Comparison of ENCODE assay signal across 1 cellular context in the genomic region with DNA sequence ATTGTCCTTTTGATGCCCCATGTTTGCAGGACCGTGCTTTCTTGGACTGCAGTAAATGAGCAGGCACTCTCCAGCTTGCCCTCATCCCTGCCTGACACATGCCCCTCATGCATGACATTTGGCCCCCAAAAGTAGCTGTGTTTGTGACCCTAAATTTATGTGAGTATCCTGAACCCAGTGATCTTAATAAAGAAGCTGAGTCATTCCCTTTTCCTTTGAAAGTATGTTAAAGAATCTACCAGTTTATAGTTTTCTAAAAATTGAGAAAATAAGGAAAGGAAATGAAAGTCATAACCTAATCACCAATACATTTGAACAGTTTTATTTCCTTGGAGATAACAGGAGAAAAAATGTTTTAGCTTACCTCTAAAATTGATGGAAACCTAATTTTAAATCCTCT.
TF ChIP-seq lines count a peak whose summit lies in the region.

No MANE protein-coding gene starts in this region.

TF ChIP-seq in K562, 482 proteins besides CTCF, POLR2A, EP300 and RAD21 (continued from another document):
- TF ChIP-seq, protein P1, sequence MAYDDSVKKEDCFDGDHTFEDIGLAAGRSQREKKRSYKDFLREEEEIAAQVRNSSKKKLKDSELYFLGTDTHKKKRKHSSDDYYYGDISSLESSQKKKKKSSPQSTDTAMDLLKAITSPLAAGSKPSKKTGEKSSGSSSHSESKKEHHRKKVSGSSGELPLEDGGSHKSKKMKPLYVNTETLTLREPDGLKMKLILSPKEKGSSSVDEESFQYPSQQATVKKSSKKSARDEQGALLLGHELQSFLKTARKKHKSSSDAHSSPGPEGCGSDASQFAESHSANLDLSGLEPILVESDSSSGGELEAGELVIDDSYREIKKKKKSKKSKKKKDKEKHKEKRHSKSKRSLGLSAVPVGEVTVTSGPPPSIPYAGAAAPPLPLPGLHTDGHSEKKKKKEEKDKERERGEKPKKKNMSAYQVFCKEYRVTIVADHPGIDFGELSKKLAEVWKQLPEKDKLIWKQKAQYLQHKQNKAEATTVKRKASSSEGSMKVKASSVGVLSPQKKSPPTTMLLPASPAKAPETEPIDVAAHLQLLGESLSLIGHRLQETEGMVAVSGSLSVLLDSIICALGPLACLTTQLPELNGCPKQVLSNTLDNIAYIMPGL (CRISPR knock-in tag; IDR thresholded peaks at IDR 0.05): no peak
- TF ChIP-seq TARDBP (IDR thresholded peaks at IDR 0.05) (no peak), SMAD1 (IDR thresholded peaks at IDR 0.05; ENCODE audit: low read depth, low read length, partially characterized antibody) (no peak), SMARCA4 (IDR thresholded peaks at IDR 0.05) (0 out of 2 replicates have a peak, but pooled peaks have one; percentile 12), ZSCAN29 (IDR thresholded peaks at IDR 0.05) (no peak), SMC3 (conservative IDR thresholded peaks at IDR 0.05; ENCODE audit: insufficient read depth, low read depth, low read length) (no peak), SP1 (CRISPR knock-in tag; IDR thresholded peaks at IDR 0.05) (no peak), TCF7L2 (IDR thresholded peaks at IDR 0.05; ENCODE audit: low read depth, low read length) (no peak), FOXA3 (CRISPR knock-in tag; conservative IDR thresholded peaks at IDR 0.05 in 1 of 2, IDR thresholded peaks at IDR 0.05 in 1 of 2) (no peak), TEAD1 (CRISPR knock-in tag; IDR thresholded peaks at IDR 0.05) (no peak), ZNF282 (CRISPR knock-in tag; IDR thresholded peaks at IDR 0.05) (no peak), NFXL1 (CRISPR knock-in tag; IDR thresholded peaks at IDR 0.05) (no peak), GABPA (tag; conservative IDR thresholded peaks at IDR 0.05; ENCODE audit: low read depth) (no peak), ZNF140 (CRISPR knock-in tag; IDR thresholded peaks at IDR 0.05) (no peak), SNRNP70 (optimal IDR thresholded peaks at IDR 0.05; ENCODE audit: low read depth, low read length) (no peak), ZNF57 (CRISPR knock-in tag; IDR thresholded peaks at IDR 0.05) (no peak), ESRRB (CRISPR knock-in tag; IDR thresholded peaks at IDR 0.05; ENCODE audit: borderline replicate concordance) (no peak), HNRNPUL1 (IDR thresholded peaks at IDR 0.05; ENCODE audit: low read length) (no peak), ESRRA (IDR thresholded peaks at IDR 0.05; ENCODE audit: borderline replicate concordance, low read depth) (no peak), HNRNPK (IDR thresholded peaks at IDR 0.05; ENCODE audit: low read depth, low read length, poor library complexity, severe bottlenecking) (no peak), DACH1 (IDR thresholded peaks at IDR 0.05; ENCODE audit: partially characterized antibody) (no peak), RFX5 (IDR thresholded peaks at IDR 0.05; ENCODE audit: low read depth, low read length) (no peak), ZNF316 (IDR thresholded peaks at IDR 0.05) (peak; percentile 89), PHTF2 (CRISPR knock-in tag; IDR thresholded peaks at IDR 0.05) (no peak), ZNF175 (CRISPR knock-in tag; IDR thresholded peaks at IDR 0.05; ENCODE audit: low read depth) (no peak), CREB1 (IDR thresholded peaks at IDR 0.05) (no peak), CREB1 (CRISPR knock-in tag; IDR thresholded peaks at IDR 0.05) (no peak), C11orf30 (IDR thresholded peaks at IDR 0.05; ENCODE audit: low read depth) (peak; percentile 83), CBX1 (IDR thresholded peaks at IDR 0.05; ENCODE audit: low read depth) (no peak), NEUROD1 (IDR thresholded peaks at IDR 0.05; ENCODE audit: borderline replicate concordance, low read depth, low read length, partially characterized antibody) (no peak), MAFG (tag; conservative IDR thresholded peaks at IDR 0.05) (peak; percentile 86), MAFK (IDR thresholded peaks at IDR 0.05; ENCODE audit: low read length) (peak; percentile 21; the same call in 1 of the 2 replicates), CBX3 (IDR thresholded peaks at IDR 0.05; ENCODE audit: borderline replicate concordance in 1 of 2, low read length in 2 of 2) (no peak), ZNF830 (CRISPR knock-in tag; IDR thresholded peaks at IDR 0.05) (no peak), SREBF1 (IDR thresholded peaks at IDR 0.05; ENCODE audit: borderline replicate concordance, low read depth, low read length) (no peak), PCBP2 (IDR thresholded peaks at IDR 0.05; ENCODE audit: low read depth, low read length, poor library complexity, severe bottlenecking) (no peak), ZNF143 (CRISPR knock-in tag; IDR thresholded peaks at IDR 0.05) (no peak), ZNF239 (CRISPR knock-in tag; IDR thresholded peaks at IDR 0.05) (no peak), NFE2 (IDR thresholded peaks at IDR 0.05; ENCODE audit: low read depth) (peak; percentile 82), DNMT1 (IDR thresholded peaks at IDR 0.05) (no peak), ZNF263 (CRISPR knock-in tag; IDR thresholded peaks at IDR 0.05; ENCODE audit: borderline replicate concordance) (no peak), EHMT2 (IDR thresholded peaks at IDR 0.05) (no peak), LCOR (CRISPR knock-in tag; IDR thresholded peaks at IDR 0.05) (no peak), TGIF2 (CRISPR knock-in tag; IDR thresholded peaks at IDR 0.05) (no peak), TAF15 (IDR thresholded peaks at IDR 0.05; ENCODE audit: low read depth, low read length) (no peak), HMG20B (CRISPR knock-in tag; IDR thresholded peaks at IDR 0.05) (no peak), FOXK2 (conservative IDR thresholded peaks at IDR 0.05 in 1 of 2, IDR thresholded peaks at IDR 0.05 in 1 of 2; ENCODE audit: low read depth in 2 of 2) (no peak), ZNF589 (CRISPR knock-in tag; IDR thresholded peaks at IDR 0.05; ENCODE audit: low read depth) (no peak), NFE2L1 (tag; IDR thresholded peaks at IDR 0.05; ENCODE audit: borderline replicate concordance, low read depth) (peak; percentile 67), MAFF (IDR thresholded peaks at IDR 0.05; ENCODE audit: low read length) (peak; percentile 43; the same call in 1 of the 2 replicates), HDAC8 (tag; IDR thresholded peaks at IDR 0.05) (no peak)
- TF ChIP-seq, protein P2, sequence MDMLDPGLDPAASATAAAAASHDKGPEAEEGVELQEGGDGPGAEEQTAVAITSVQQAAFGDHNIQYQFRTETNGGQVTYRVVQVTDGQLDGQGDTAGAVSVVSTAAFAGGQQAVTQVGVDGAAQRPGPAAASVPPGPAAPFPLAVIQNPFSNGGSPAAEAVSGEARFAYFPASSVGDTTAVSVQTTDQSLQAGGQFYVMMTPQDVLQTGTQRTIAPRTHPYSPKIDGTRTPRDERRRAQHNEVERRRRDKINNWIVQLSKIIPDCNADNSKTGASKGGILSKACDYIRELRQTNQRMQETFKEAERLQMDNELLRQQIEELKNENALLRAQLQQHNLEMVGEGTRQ (CRISPR knock-in tag; IDR thresholded peaks at IDR 0.05): no peak
- TF ChIP-seq, protein P3, sequence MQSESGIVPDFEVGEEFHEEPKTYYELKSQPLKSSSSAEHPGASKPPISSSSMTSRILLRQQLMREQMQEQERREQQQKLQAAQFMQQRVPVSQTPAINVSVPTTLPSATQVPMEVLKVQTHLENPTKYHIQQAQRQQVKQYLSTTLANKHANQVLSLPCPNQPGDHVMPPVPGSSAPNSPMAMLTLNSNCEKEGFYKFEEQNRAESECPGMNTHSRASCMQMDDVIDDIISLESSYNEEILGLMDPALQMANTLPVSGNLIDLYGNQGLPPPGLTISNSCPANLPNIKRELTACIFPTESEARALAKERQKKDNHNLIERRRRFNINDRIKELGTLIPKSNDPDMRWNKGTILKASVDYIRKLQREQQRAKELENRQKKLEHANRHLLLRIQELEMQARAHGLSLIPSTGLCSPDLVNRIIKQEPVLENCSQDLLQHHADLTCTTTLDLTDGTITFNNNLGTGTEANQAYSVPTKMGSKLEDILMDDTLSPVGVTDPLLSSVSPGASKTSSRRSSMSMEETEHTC (IDR thresholded peaks at IDR 0.05): no peak
- TF ChIP-seq, protein P4, sequence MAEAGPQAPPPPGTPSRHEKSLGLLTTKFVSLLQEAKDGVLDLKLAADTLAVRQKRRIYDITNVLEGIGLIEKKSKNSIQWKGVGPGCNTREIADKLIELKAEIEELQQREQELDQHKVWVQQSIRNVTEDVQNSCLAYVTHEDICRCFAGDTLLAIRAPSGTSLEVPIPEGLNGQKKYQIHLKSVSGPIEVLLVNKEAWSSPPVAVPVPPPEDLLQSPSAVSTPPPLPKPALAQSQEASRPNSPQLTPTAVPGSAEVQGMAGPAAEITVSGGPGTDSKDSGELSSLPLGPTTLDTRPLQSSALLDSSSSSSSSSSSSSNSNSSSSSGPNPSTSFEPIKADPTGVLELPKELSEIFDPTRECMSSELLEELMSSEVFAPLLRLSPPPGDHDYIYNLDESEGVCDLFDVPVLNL (CRISPR knock-in tag; IDR thresholded peaks at IDR 0.05; ENCODE audit: low read depth): no peak
- TF ChIP-seq, protein P5, sequence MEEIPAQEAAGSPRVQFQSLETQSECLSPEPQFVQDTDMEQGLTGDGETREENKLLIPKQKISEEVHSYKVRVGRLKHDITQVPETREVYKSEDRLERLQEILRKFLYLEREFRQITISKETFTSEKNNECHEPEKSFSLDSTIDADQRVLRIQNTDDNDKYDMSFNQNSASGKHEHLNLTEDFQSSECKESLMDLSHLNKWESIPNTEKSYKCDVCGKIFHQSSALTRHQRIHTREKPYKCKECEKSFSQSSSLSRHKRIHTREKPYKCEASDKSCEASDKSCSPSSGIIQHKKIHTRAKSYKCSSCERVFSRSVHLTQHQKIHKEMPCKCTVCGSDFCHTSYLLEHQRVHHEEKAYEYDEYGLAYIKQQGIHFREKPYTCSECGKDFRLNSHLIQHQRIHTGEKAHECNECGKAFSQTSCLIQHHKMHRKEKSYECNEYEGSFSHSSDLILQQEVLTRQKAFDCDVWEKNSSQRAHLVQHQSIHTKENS (CRISPR knock-in tag; IDR thresholded peaks at IDR 0.05): no peak
- TF ChIP-seq, protein P6, sequence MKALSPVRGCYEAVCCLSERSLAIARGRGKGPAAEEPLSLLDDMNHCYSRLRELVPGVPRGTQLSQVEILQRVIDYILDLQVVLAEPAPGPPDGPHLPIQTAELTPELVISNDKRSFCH (CRISPR knock-in tag; IDR thresholded peaks at IDR 0.05): no peak
- TF ChIP-seq, protein P6 (tag; IDR thresholded peaks at IDR 0.05): no peak
- TF ChIP-seq, protein P7, sequence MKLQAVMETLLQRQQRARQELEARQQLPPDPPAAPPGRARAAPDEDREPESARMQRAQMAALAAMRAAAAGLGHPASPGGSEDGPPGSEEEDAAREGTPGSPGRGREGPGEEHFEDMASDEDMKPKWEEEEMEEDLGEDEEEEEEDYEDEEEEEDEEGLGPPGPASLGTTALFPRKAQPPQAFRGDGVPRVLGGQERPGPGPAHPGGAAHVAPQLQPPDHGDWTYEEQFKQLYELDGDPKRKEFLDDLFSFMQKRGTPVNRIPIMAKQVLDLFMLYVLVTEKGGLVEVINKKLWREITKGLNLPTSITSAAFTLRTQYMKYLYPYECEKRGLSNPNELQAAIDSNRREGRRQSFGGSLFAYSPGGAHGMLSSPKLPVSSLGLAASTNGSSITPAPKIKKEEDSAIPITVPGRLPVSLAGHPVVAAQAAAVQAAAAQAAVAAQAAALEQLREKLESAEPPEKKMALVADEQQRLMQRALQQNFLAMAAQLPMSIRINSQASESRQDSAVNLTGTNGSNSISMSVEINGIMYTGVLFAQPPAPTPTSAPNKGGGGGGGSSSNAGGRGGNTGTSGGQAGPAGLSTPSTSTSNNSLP (IDR thresholded peaks at IDR 0.05; ENCODE audit: borderline replicate concordance, low read depth, low read length): no peak
- TF ChIP-seq, protein P8, sequence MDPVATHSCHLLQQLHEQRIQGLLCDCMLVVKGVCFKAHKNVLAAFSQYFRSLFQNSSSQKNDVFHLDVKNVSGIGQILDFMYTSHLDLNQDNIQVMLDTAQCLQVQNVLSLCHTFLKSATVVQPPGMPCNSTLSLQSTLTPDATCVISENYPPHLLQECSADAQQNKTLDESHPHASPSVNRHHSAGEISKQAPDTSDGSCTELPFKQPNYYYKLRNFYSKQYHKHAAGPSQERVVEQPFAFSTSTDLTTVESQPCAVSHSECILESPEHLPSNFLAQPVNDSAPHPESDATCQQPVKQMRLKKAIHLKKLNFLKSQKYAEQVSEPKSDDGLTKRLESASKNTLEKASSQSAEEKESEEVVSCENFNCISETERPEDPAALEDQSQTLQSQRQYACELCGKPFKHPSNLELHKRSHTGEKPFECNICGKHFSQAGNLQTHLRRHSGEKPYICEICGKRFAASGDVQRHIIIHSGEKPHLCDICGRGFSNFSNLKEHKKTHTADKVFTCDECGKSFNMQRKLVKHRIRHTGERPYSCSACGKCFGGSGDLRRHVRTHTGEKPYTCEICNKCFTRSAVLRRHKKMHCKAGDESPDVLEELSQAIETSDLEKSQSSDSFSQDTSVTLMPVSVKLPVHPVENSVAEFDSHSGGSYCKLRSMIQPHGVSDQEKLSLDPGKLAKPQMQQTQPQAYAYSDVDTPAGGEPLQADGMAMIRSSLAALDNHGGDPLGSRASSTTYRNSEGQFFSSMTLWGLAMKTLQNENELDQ (CRISPR knock-in tag; IDR thresholded peaks at IDR 0.05; ENCODE audit: borderline replicate concordance): no peak
- TF ChIP-seq, protein P9, sequence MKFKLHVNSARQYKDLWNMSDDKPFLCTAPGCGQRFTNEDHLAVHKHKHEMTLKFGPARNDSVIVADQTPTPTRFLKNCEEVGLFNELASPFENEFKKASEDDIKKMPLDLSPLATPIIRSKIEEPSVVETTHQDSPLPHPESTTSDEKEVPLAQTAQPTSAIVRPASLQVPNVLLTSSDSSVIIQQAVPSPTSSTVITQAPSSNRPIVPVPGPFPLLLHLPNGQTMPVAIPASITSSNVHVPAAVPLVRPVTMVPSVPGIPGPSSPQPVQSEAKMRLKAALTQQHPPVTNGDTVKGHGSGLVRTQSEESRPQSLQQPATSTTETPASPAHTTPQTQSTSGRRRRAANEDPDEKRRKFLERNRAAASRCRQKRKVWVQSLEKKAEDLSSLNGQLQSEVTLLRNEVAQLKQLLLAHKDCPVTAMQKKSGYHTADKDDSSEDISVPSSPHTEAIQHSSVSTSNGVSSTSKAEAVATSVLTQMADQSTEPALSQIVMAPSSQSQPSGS (CRISPR knock-in tag; IDR thresholded peaks at IDR 0.05): no peak
- TF ChIP-seq, protein P10, sequence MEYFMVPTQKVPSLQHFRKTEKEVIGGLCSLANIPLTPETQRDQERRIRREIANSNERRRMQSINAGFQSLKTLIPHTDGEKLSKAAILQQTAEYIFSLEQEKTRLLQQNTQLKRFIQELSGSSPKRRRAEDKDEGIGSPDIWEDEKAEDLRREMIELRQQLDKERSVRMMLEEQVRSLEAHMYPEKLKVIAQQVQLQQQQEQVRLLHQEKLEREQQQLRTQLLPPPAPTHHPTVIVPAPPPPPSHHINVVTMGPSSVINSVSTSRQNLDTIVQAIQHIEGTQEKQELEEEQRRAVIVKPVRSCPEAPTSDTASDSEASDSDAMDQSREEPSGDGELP (CRISPR knock-in tag; IDR thresholded peaks at IDR 0.05; ENCODE audit: borderline replicate concordance): no peak
